8 cellular contexts compared by ENCODE assay signal in the genomic region with DNA sequence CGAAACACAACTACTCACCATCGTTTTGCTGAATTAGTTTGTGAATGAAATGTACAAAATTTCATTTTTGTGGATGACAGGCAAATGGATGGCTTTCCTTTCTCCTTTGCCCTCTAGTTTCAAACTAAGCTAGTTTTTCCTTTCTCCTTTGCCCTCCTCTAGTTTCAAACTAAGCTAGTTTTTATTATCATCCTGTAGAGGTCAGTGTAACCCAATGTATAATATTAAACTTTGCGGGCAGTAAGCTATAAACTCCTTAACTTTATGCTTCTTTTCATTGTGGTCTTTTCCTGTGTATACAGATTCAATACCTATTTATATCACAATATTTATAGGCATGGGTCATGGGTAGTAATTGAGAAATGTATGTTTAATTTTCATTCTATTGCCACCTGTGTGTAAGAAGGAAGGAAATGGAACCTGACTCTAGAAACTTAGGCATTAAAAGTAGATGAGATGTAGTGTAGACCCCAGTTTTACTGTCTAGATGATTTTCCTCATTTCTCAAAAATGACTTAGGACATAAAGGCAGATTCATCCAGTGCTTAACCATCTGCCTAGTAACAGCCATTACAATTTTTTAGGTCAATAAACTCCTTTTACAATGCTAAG. TPM values are rescaled to one million over a fixed set of nuclear protein-coding genes. Genes with fewer than 3 reads are reported as not detected.
DNase-seq lines count a peak whose midpoint lies in the region; ATAC-seq, FAIRE-seq and TF ChIP-seq lines count a peak whose summit lies in the region.

No MANE protein-coding gene starts in this region.

- FAIRE-seq in kidney (lab: Jason Lieb, UNC) = peak; percentile 87

- no peak overlapping the region for H3K27ac ChIP-seq in kidney (ENCODE audit: low read depth in 2 of 2, low read length in 2 of 2)

- peaks cover 17% of the 10 kb centered on the region for H3K27me3 ChIP-seq in adipocyte (replicated peaks; ENCODE audit: control insufficient read depth, insufficient read depth, low read length)

- H3K4me1 ChIP-seq in adipocyte (ENCODE audit: control insufficient read depth, insufficient read depth, low read length) (no peaks in the 10 kb centered on the region), kidney (ENCODE audit: control insufficient read depth in 1 of 2, insufficient read depth in 1 of 2, low read depth in 1 of 2, low read length in 2 of 2) (no peaks in the 10 kb centered on the region)

- peak; percentile 20 for TF ChIP-seq CTCF in kidney (IDR thresholded peaks at IDR 0.05; ENCODE audit: borderline replicate concordance, extremely low read depth, insufficient read depth)

- H3K9ac ChIP-seq in adipocyte (ENCODE audit: low read length) (no peak overlapping the region), kidney (ENCODE audit: low read length in 2 of 2) (no peak overlapping the region)

- H3K9me3 ChIP-seq in adipocyte (ENCODE audit: control insufficient read depth, low read length) (no peaks in the 10 kb centered on the region), kidney (ENCODE audit: control insufficient read depth in 1 of 2, low read length in 2 of 2) (no peaks in the 10 kb centered on the region)

- ATAC-seq in HG03520 (IDR thresholded peaks at IDR 0.05; ENCODE audit: unreplicated experiment) (no peak), HG03025 (IDR thresholded peaks at IDR 0.05; ENCODE audit: low FRiP score, unreplicated experiment) (no peak), HG03135 (IDR thresholded peaks at IDR 0.05; ENCODE audit: unreplicated experiment) (no peak)

- DNase-seq in GM03348 (ENCODE audit: low spot score) (peak; percentile 57), MV-4-11 (lab: John Stamatoyannopoulos, UW) (peak; percentile 19), adipocyte (ENCODE audit: low read depth) (peak; percentile 68), kidney (no peak)
- no peak for DNase-seq in activated CD4-positive, CD25-positive, alpha-beta regulatory T cell (lab: John Stamatoyannopoulos, UW)

- intact Hi-C loops in kidney (cut with DNase I) = no loop called here

- H3K36me3 ChIP-seq in adipocyte (ENCODE audit: control insufficient read depth, insufficient read depth, low read length, severe bottlenecking) (no peaks in the 10 kb centered on the region), kidney (ENCODE audit: control insufficient read depth in 1 of 2, insufficient read depth in 2 of 2, low read length in 2 of 2) (no peaks in the 10 kb centered on the region)

- H3K4me3 ChIP-seq in adipocyte (ENCODE audit: low read length) (no peak overlapping the region), kidney (ENCODE audit: low read length in 2 of 2) (no peak overlapping the region)

RNA-seq across cellular contexts. Expression of gene MAP3K19, which starts 58.1 kb away (rescaled TPM):
- total RNA-seq in kidney = not detected
- not detected for polyA plus RNA-seq in kidney (ENCODE audit: insufficient read depth, low read depth, low replicate concordance)

Comparison
In these comparisons a context has a peak if more than half of its experiments do, and no peak if none do; other contexts are left out.
1. DNase-seq: peak in GM03348 (single experiment), MV-4-11 (single experiment) and adipocyte (single experiment); none in kidney (single experiment) and activated CD4-positive, CD25-positive, alpha-beta regulatory T cell (0 of 4).